Comparison of ENCODE assay signal across 8 cellular contexts in the genomic region with DNA sequence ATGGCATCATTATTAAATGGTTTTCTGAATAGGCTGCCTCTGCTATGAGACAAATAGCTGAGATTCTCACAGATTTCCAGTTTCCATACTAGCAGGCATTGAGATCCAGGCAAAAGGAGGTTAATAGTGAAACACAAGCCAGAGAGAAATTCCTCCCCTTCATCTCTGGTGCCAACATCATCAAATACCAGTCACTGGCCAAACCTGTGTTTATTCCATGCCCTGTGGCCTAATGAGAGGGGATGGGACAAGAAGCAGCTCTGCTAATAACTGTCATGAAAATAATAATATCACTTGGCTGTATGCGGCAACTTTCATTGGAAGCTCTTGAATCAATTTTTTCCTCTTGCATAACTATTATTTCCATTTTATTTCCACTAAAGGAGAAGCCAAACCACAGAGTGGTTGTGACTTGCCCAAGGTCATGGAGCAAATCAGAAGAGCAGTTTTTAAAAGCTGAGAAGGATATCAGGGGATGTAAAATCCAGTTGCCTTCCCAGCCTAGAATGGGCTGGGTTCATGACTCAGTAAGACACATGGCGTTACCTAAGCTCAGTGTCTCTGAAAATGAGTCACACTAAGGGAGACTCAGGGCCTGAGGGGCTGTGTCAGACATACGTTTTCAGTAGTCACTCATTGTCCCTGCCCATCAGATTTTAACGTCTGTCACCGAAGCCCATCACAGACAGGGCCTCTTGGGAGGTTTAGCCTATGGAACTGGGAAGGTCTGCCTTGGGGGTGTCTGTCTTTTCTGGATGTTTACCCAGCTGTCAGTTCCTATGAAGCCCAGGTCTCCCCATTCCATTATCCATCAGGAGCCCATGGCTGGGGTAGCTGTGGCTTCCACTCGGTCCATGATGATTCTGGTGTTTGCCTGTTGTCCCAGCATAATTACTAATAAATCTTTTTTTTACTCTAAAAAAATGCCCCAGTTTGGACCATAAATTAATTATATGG.
DNase-seq lines count a peak whose midpoint lies in the region; ATAC-seq and TF ChIP-seq lines count a peak whose summit lies in the region.

No MANE protein-coding gene starts in this region.

- H3K36me3 ChIP-seq in RWPE2 (ENCODE audit: low read depth): no peaks in the 10 kb centered on the region
- H3K36me3 ChIP-seq in left lung: no peaks in the 10 kb centered on the region

- intact Hi-C loops in left lung (cut with DNase I): no loop called here

- in situ Hi-C loops in GM13976 (cut with MboI; ENCODE audit: low sequenced_read_pairs, unreplicated experiment): loop anchor here (25.0 kb wide), 1 partner anchor 249 kb away; a partner anchor contains a TSS

- H3K4me3 ChIP-seq in RWPE2 (ENCODE audit: severe bottlenecking) (no peak overlapping the region), left lung (no peak overlapping the region)

- TF ChIP-seq CTCF in GM13976 (IDR thresholded peaks at IDR 0.05; ENCODE audit: borderline replicate concordance, control extremely low read depth, extremely low read depth, insufficient read depth, missing control alignments) (no peak), RWPE2 (IDR thresholded peaks at IDR 0.05; ENCODE audit: poor library complexity, severe bottlenecking) (no peak), left lung (IDR thresholded peaks at IDR 0.05) (no peak)

- DNase-seq in GM13976 (ENCODE audit: low spot score) (peak; percentile 27), RWPE2 (ENCODE audit: low spot score) (peak; percentile 79), left lung (no peak), pons (ENCODE audit: low spot score) (no peak)
- no peak for DNase-seq in activated CD4-positive, alpha-beta T cell treated with anti-CD3 and anti-CD28 coated beads, Interleukin-2, amount 50 U/mL, for 1 hour

- H3K4me1 ChIP-seq in RWPE2 (ENCODE audit: insufficient read depth, poor library complexity, severe bottlenecking): peaks cover 35% of the 10 kb centered on the region
- peaks cover 9 to 47% of the 10 kb centered on the region in 2 donors for H3K4me1 ChIP-seq in left lung

- H3K27me3 ChIP-seq in RWPE2 (ENCODE audit: insufficient read depth, poor library complexity, severe bottlenecking) (no peaks in the 10 kb centered on the region), left lung (no peaks in the 10 kb centered on the region)

- H3K9me3 ChIP-seq in RWPE2 (ENCODE audit: severe bottlenecking) (no peaks in the 10 kb centered on the region), left lung (no peaks in the 10 kb centered on the region)

- H3K27ac ChIP-seq in RWPE2 (ENCODE audit: poor library complexity, severe bottlenecking) (peak overlapping the region; percentile 66), left lung (peak overlapping the region in 1 of 2 donors; percentile 84)

- ATAC-seq in HG02571 (IDR thresholded peaks at IDR 0.05; ENCODE audit: unreplicated experiment) (peak; percentile 51), RWPE2 (ENCODE audit: low read depth) (peak; percentile 98), left lung (peak; percentile 51), GM21360 (IDR thresholded peaks at IDR 0.05; ENCODE audit: unreplicated experiment) (no peak), GM19455 (IDR thresholded peaks at IDR 0.05; ENCODE audit: unreplicated experiment) (no peak)

Comparison
In these comparisons a context has a peak if more than half of its experiments do, and no peak if none do; other contexts are left out.
1. DNase-seq: peak in GM13976 (single experiment) and RWPE2 (single experiment); none in left lung (0 of 2), activated CD4-positive, alpha-beta T cell treated with anti-CD3 and anti-CD28 coated beads, Interleukin-2, amount 50 U/mL, for 1 hour (single experiment) and pons (single experiment).
2. ATAC-seq: peak in HG02571 (single experiment), RWPE2 (single experiment) and left lung (single experiment); none in GM21360 (single experiment) and GM19455 (single experiment).